ENCODE assay signal across 30 cellular contexts in genomic region chr1:51231121-51231520, GRCh38. TPM values are rescaled to one million over a fixed set of nuclear protein-coding genes. Genes with fewer than 3 reads are reported as not detected.
DNase-seq lines count a peak whose midpoint lies in the region; ATAC-seq, FAIRE-seq and TF ChIP-seq lines count a peak whose summit lies in the region.
"Had no signal": no experiment of that assay in that cellular context is flagged by ENCODE, and none has a peak within 500 bp of the region (broad histone marks: within the 10 kb centered on the region; RNA-seq: fewer than 3 reads in every experiment).

No MANE protein-coding gene starts in this region.

- DNase-seq in EL = peak; percentile 62
- DNase-seq in IMR-90 = peak; percentile 9
- DNase-seq in bronchial epithelial cell (ENCODE audit: low read depth) = peak; percentile 52
- DNase-seq in osteoblast (ENCODE audit: insufficient read length, low spot score, missing footprints) = peak; percentile 62
- DNase-seq in NCI-H69 (lab: John Stamatoyannopoulos, UW) = no peak
- DNase-seq in KG1 (lab: John Stamatoyannopoulos, UW) = no peak
- DNase-seq in iPS-NIHi11 (ENCODE audit: low spot score) = no peak
- DNase-seq: activated CD4-positive, alpha-beta T cell treated with anti-CD3 and anti-CD28 coated beads for 4 hours; activated naive CD4-positive, alpha-beta T cell treated with anti-CD3 and anti-CD28 coated beads, Interleukin-2, amount 50 U/mL, for 16 hours; amygdala; brain microvascular endothelial cell; DND-41; Karpas-422; left lung; mesendoderm; NCI-H1048; NCI-H187; NCI-H2171; NCI-H524; NK-92 treated with Interleukin-12 subunit alpha and Interleukin-12 subunit beta, amount 100 ng/mL, for 24 hours; ovary; SHP77; transverse colon; WERI-Rb-1 had no signal

- WGBS in IMR-90 (ENCODE audit: extremely low coverage in 2 of 2, insufficient read length in 1 of 2), 2 experiments = 88% methylated on average over 3 of the region's 3 CpGs; no CpG with 5 or more reads in 1 of the 2 experiments

- H4K91ac ChIP-seq in IMR-90 (ENCODE audit: insufficient read depth, low read depth, low read length) = no peak overlapping the region

- H3K4me3 ChIP-seq in IMR-90 (ENCODE audit: insufficient read depth, low read depth, low read length) (no peak overlapping the region), bronchial epithelial cell (ENCODE audit: low read depth, low read length) (no peak overlapping the region), osteoblast (ENCODE audit: insufficient read depth, low read length) (no peak overlapping the region)
- H3K4me3 ChIP-seq: left lung, ovary, skin epidermis, transverse colon had no signal

- no peak overlapping the region for H3K23ac ChIP-seq in IMR-90 (ENCODE audit: low read depth, low read length)

- FAIRE-seq in bronchial epithelial cell (lab: Jason Lieb, UNC) = no peak
- FAIRE-seq: H1, islet of Langerhans had no signal

- H3K4me1 ChIP-seq in IMR-90 (ENCODE audit: control insufficient read depth, insufficient read depth, low read length) (peaks cover 6% of the 10 kb centered on the region), osteoblast (ENCODE audit: insufficient read depth, low read length) (peaks cover 12% of the 10 kb centered on the region)

- no peak overlapping the region for H4K5ac ChIP-seq in IMR-90 (ENCODE audit: low read depth, low read length)

- no peak overlapping the region for H2AFZ ChIP-seq in IMR-90 (replicated peaks; ENCODE audit: low read length, poor library complexity)
- H2AFZ ChIP-seq in osteoblast (ENCODE audit: low read length) = no peak overlapping the region

- no peak overlapping the region for H3K18ac ChIP-seq in IMR-90 (ENCODE audit: low read depth, low read length)

- POLR2A ChIA-PET in IMR-90 (lab: Charles Lee; ENCODE audit: unreplicated experiment) = no interaction called here

- H2BK15ac ChIP-seq in IMR-90 (ENCODE audit: low read depth, low read length) = no peak overlapping the region

- H3K36me3 ChIP-seq in IMR-90 (ENCODE audit: control insufficient read depth, insufficient read depth, low read length) (no peaks in the 10 kb centered on the region), bronchial epithelial cell (ENCODE audit: control insufficient read depth, insufficient read depth, low read length) (no peaks in the 10 kb centered on the region), osteoblast (ENCODE audit: insufficient read depth, low read length) (no peaks in the 10 kb centered on the region)
- H3K36me3 ChIP-seq: brain microvascular endothelial cell, left lung, ovary, transverse colon, WERI-Rb-1 had no signal

- no peak overlapping the region for H3K9ac ChIP-seq in IMR-90 (ENCODE audit: low read depth, low read length)

- ATAC-seq in IMR-90 (ENCODE audit: low read depth) = no peak
- ATAC-seq: activated T-helper 17 cell treated with anti-CD3 and anti-CD28 coated beads, Interleukin-2, amount 50 U/mL, for 72 hours; left lung; PC-3; stimulated activated memory B cell treated with anti-CD40 and anti-IgM and Interleukin-4, amounts not matched to agents 10 μg/mL and 1 μg/mL and 100 μg/mL, for 72 hours had no signal

- TF ChIP-seq CTCF in IMR-90 (conservative IDR thresholded peaks at IDR 0.05; ENCODE audit: low read depth, low read length) = no peak
- no peak for TF ChIP-seq CTCF in bronchial epithelial cell (IDR thresholded peaks at IDR 0.05; ENCODE audit: insufficient read depth, low read length, severe bottlenecking)
- no peak for TF ChIP-seq CTCF in osteoblast (IDR thresholded peaks at IDR 0.05; ENCODE audit: extremely low read depth, low read depth, low read length)

- H3K56ac ChIP-seq in IMR-90 (ENCODE audit: extremely low read depth, insufficient read depth, low read length) = no peak overlapping the region

- peaks cover 8% of the 10 kb centered on the region; the same call in 1 of the 2 replicates for H3K9me1 ChIP-seq in IMR-90 (ENCODE audit: insufficient read depth, low read length)

- no peak overlapping the region for H2BK120ac ChIP-seq in IMR-90 (ENCODE audit: low read depth, low read length)

- CTCF ChIA-PET in IMR-90 (lab: Yijun Ruan, JAX) = interaction anchor here (1.2 kb wide), 1 partner anchor 38 kb away, joined by 3 read pairs; no protein-coding TSS in a partner anchor

- H2AK5ac ChIP-seq in IMR-90 (ENCODE audit: low read depth, low read length) = no peak overlapping the region

- H4K8ac ChIP-seq in IMR-90 (ENCODE audit: low read depth in 2 of 2, low read length in 2 of 2) = no peak overlapping the region

- H3K14ac ChIP-seq in IMR-90 (replicated peaks; ENCODE audit: low read depth, low read length) = no peak overlapping the region

- dilution Hi-C loops in IMR-90 (cut with HindIII; ENCODE audit: low sequenced_read_pairs, unreplicated experiment) = no loop called here

- peaks cover 0 to 3% of the 10 kb centered on the region in 2 experiments; a peak in 1 of 4 replicates for H3K79me1 ChIP-seq in IMR-90 (ENCODE audit: low read depth in 1 of 2, low read length in 2 of 2)

- H3K27me3 ChIP-seq in IMR-90 (ENCODE audit: control insufficient read depth, insufficient read depth, low read length) (0 out of 2 replicates have a peak, but pooled peaks cover 2% of the 10 kb centered on the region), bronchial epithelial cell (ENCODE audit: control insufficient read depth, insufficient read depth, low read length) (no peaks in the 10 kb centered on the region), osteoblast (ENCODE audit: insufficient read depth, low read length) (no peaks in the 10 kb centered on the region)
- H3K27me3 ChIP-seq: brain microvascular endothelial cell, left lung, ovary, transverse colon had no signal

- H2BK5ac ChIP-seq in IMR-90 (ENCODE audit: low read depth, low read length, poor library complexity, severe bottlenecking) = no peak overlapping the region

- H3K27ac ChIP-seq in IMR-90 (ENCODE audit: insufficient read depth, low read length) (no peak overlapping the region), osteoblast (ENCODE audit: low read depth, low read length) (no peak overlapping the region)
- H3K27ac ChIP-seq: brain microvascular endothelial cell, left lung, ovary, skin epidermis, transverse colon, WERI-Rb-1 had no signal

- no peak overlapping the region for H2AK9ac ChIP-seq in IMR-90 (replicated peaks; ENCODE audit: low read depth, low read length, poor library complexity)

- no peak for TF ChIP-seq POLR2A in IMR-90 (IDR thresholded peaks at IDR 0.05; ENCODE audit: low read depth, low read length)

- H3K9me3 ChIP-seq in IMR-90 (ENCODE audit: control insufficient read depth, insufficient read depth, low read length) = no peaks in the 10 kb centered on the region
- H3K9me3 ChIP-seq in osteoblast (ENCODE audit: low read depth, low read length) = no peaks in the 10 kb centered on the region
- H3K9me3 ChIP-seq: left lung, ovary, transverse colon had no signal

- H4K20me1 ChIP-seq in IMR-90 (ENCODE audit: insufficient read depth, low read length) (no peaks in the 10 kb centered on the region), osteoblast (ENCODE audit: insufficient read depth, low read length) (no peaks in the 10 kb centered on the region)

- no peak overlapping the region for H2BK20ac ChIP-seq in IMR-90 (ENCODE audit: low read depth, low read length)

- TF ChIP-seq RAD21 in IMR-90 (IDR thresholded peaks at IDR 0.05; ENCODE audit: low read length) = no peak

- in situ Hi-C loops in IMR-90 (cut with MboI; ENCODE audit: low sequenced_read_pairs) = no loop called here

- peaks cover 7% of the 10 kb centered on the region for H3K79me2 ChIP-seq in osteoblast (ENCODE audit: insufficient read depth, low read length)

- H3K4me2 ChIP-seq in IMR-90 (ENCODE audit: low read depth, low read length) (no peak overlapping the region), osteoblast (ENCODE audit: insufficient read depth, low read length) (no peak overlapping the region)

- intact Hi-C loops in IMR-90 (cut with micrococcal nuclease) = no loop called here

- H3K4ac ChIP-seq in IMR-90 (ENCODE audit: low read depth, low read length) = no peak overlapping the region

- BruUV-seq in IMR-90 (replicated peaks; lab: Mats Ljungman, UMichigan) = no TSS peak

TF ChIP-seq in IMR-90, 13 proteins besides CTCF, POLR2A, EP300 and RAD21:
- no peak for TF ChIP-seq RFX5 (IDR thresholded peaks at IDR 0.05; ENCODE audit: low read depth, low read length)
- no peak for TF ChIP-seq CEBPB (IDR thresholded peaks at IDR 0.05; ENCODE audit: low read depth, low read length)
- TF ChIP-seq NFE2L2 (IDR thresholded peaks at IDR 0.05; ENCODE audit: low read depth, low read length) = no peak
- peak; percentile 94 for TF ChIP-seq MAFK (IDR thresholded peaks at IDR 0.05; ENCODE audit: low read depth, low read length)
TF ChIP-seq in IMR-90: peak in this region for 1.

RNA-seq across cellular contexts. Expression of gene RNF11, which starts 5.0 kb away (rescaled TPM):
- total RNA-seq in IMR-90 (2012; rRNA removed) = 63.3 and 119 TPM in 2 replicates
- polyA plus RNA-seq in IMR-90 (2012; rRNA removed) = 46.0 and 64.1 TPM in 2 replicates
- 15.5 and 22.8 TPM in 2 replicates for polyA plus RNA-seq in IMR-90 (2012; cell fraction: cytosol; rRNA removed)
- polyA plus RNA-seq in IMR-90 (2012; cell fraction: nucleus; rRNA removed; ENCODE audit: low replicate concordance) = 6.3 and 29.0 TPM in 2 replicates
- 94.0 and 184 TPM in 2 replicates for total RNA-seq in bronchial epithelial cell
- 189 and 199 TPM in 2 replicates for total RNA-seq in osteoblast

Comparison
In these comparisons a context has a peak if more than half of its experiments do, and no peak if none do; other contexts are left out.
1. DNase-seq: peak in EL (single experiment), IMR-90 (single experiment), bronchial epithelial cell (single experiment) and osteoblast (single experiment); none in NCI-H69 (single experiment), KG1 (single experiment) and iPS-NIHi11 (single experiment).